9 cellular contexts compared by ENCODE assay signal in genomic region chr7:25619963-25620799, GRCh38.
DNase-seq lines count a peak whose midpoint lies in the region; ATAC-seq, FAIRE-seq and TF ChIP-seq lines count a peak whose summit lies in the region.
"Had no signal": no experiment of that assay in that cellular context is flagged by ENCODE, and none has a peak within 500 bp of the region (broad histone marks: within the 10 kb centered on the region; RNA-seq: fewer than 3 reads in every experiment).

No MANE protein-coding gene starts in this region.

- H3K4me3 Mint-ChIP-seq in activated CD4-positive, alpha-beta T cell treated with anti-CD3 and anti-CD28 coated beads, Interleukin-2, amount 10 ng/mL, durations not matched to agents 24 days and 14 days = peak overlapping the region; percentile 35
- no peak overlapping the region for H3K4me3 Mint-ChIP-seq in activated CD4-positive, alpha-beta memory T cell treated with anti-CD3 and anti-CD28 coated beads for 36 hours

- no peak for ATAC-seq in GM18519 (IDR thresholded peaks at IDR 0.05; ENCODE audit: low FRiP score, unreplicated experiment)

- FAIRE-seq in H54 (lab: Jason Lieb, UNC) = no peak
- FAIRE-seq: TTC549 had no signal

- H3K36me3 ChIP-seq in right atrium auricular region (no peaks in the 10 kb centered on the region), testis (ENCODE audit: low read depth, missing control alignments) (no peaks in the 10 kb centered on the region)

- H3K27me3 ChIP-seq in right atrium auricular region = no peaks in the 10 kb centered on the region
- H3K27me3 ChIP-seq in testis = no peaks in the 10 kb centered on the region

- WGBS in testis, 2 donors = 15 to 33% methylated on average over 8 of the region's 8 CpGs

- TF ChIP-seq POLR2A in testis (IDR thresholded peaks at IDR 0.05) (no peak), H54 (IDR thresholded peaks at IDR 0.05; ENCODE audit: low read depth, low read length) (no peak)

- intact Hi-C loops in activated CD4-positive, alpha-beta T cell treated with anti-CD3 and anti-CD28 coated beads, Interleukin-2, amount 10 ng/mL, durations not matched to agents 24 days and 14 days (cut with micrococcal nuclease) = no loop called here
- intact Hi-C loops in activated CD4-positive, alpha-beta memory T cell treated with anti-CD3 and anti-CD28 coated beads for 36 hours (cut with micrococcal nuclease) = no loop called here
- intact Hi-C loops in testis (cut with DNase I; ENCODE audit: low total_unique reads) = no loop called here

- H3K4me3 ChIP-seq in right atrium auricular region (no peak overlapping the region), testis (no peak overlapping the region)

- no peaks in the 10 kb centered on the region for H3K36me3 Mint-ChIP-seq in activated CD4-positive, alpha-beta T cell treated with anti-CD3 and anti-CD28 coated beads, Interleukin-2, amount 10 ng/mL, durations not matched to agents 24 days and 14 days (ENCODE audit: low read depth)
- no peaks in the 10 kb centered on the region for H3K36me3 Mint-ChIP-seq in activated CD4-positive, alpha-beta memory T cell treated with anti-CD3 and anti-CD28 coated beads for 36 hours

- no peaks in the 10 kb centered on the region for H3K9me3 Mint-ChIP-seq in activated CD4-positive, alpha-beta T cell treated with anti-CD3 and anti-CD28 coated beads, Interleukin-2, amount 10 ng/mL, durations not matched to agents 24 days and 14 days
- H3K9me3 Mint-ChIP-seq in activated CD4-positive, alpha-beta memory T cell treated with anti-CD3 and anti-CD28 coated beads for 36 hours = no peaks in the 10 kb centered on the region

- no peaks in the 10 kb centered on the region for H3K27me3 Mint-ChIP-seq in activated CD4-positive, alpha-beta T cell treated with anti-CD3 and anti-CD28 coated beads, Interleukin-2, amount 10 ng/mL, durations not matched to agents 24 days and 14 days
- H3K27me3 Mint-ChIP-seq in activated CD4-positive, alpha-beta memory T cell treated with anti-CD3 and anti-CD28 coated beads for 36 hours = no peaks in the 10 kb centered on the region

- H3K27ac ChIP-seq in right atrium auricular region (peak overlapping the region; percentile 62 to 66), testis (peak overlapping the region; percentile 90 to 97)

- H3K9me3 ChIP-seq in right atrium auricular region (no peaks in the 10 kb centered on the region), testis (no peaks in the 10 kb centered on the region)

- no peak for TF ChIP-seq CTCF in right atrium auricular region (IDR thresholded peaks at IDR 0.05)
- TF ChIP-seq CTCF in testis (IDR thresholded peaks at IDR 0.05) = no peak

- peak; percentile 69 for DNase-seq in activated CD4-positive, alpha-beta T cell treated with anti-CD3 and anti-CD28 coated beads, Interleukin-2, amount 10 ng/mL, durations not matched to agents 24 days and 14 days
- DNase-seq in activated CD4-positive, alpha-beta T cell treated with anti-CD3 and anti-CD28 coated beads, Interleukin-2, amount 50 U/mL, for 1 hour = no peak
- DNase-seq in activated CD4-positive, alpha-beta memory T cell treated with anti-CD3 and anti-CD28 coated beads for 36 hours = peak; percentile 19
- DNase-seq in right atrium auricular region (ENCODE audit: low spot score) (no peak), testis (peak; percentile 78), NCI-H774 (lab: John Stamatoyannopoulos, UW) (no peak), H54 (ENCODE audit: insufficient read length, low spot score) (no peak)

- POLR2A ChIA-PET in activated CD4-positive, alpha-beta memory T cell treated with anti-CD3 and anti-CD28 coated beads for 36 hours (lab: Charles Lee) = no interaction called here

- peaks cover 0 to 44% of the 10 kb centered on the region in 2 donors for H3K4me1 ChIP-seq in right atrium auricular region
- peaks cover 45% of the 10 kb centered on the region for H3K4me1 ChIP-seq in testis

- H3K27ac Mint-ChIP-seq in activated CD4-positive, alpha-beta T cell treated with anti-CD3 and anti-CD28 coated beads, Interleukin-2, amount 10 ng/mL, durations not matched to agents 24 days and 14 days = peak overlapping the region; percentile 59
- no peak overlapping the region for H3K27ac Mint-ChIP-seq in activated CD4-positive, alpha-beta memory T cell treated with anti-CD3 and anti-CD28 coated beads for 36 hours

- CTCF ChIA-PET in activated CD4-positive, alpha-beta memory T cell treated with anti-CD3 and anti-CD28 coated beads for 36 hours (lab: Charles Lee) = interaction anchor here (1.0 to 1.4 kb wide), 2 partner anchors 53 to 232 kb away, joined by 3 to 6 read pairs; no protein-coding TSS in a partner anchor

- peaks cover 11% of the 10 kb centered on the region for H3K4me1 Mint-ChIP-seq in activated CD4-positive, alpha-beta T cell treated with anti-CD3 and anti-CD28 coated beads, Interleukin-2, amount 10 ng/mL, durations not matched to agents 24 days and 14 days
- H3K4me1 Mint-ChIP-seq in activated CD4-positive, alpha-beta memory T cell treated with anti-CD3 and anti-CD28 coated beads for 36 hours (ENCODE audit: low read depth) = peaks cover 16% of the 10 kb centered on the region

Comparison
In these comparisons a context has a peak if more than half of its experiments do, and no peak if none do; other contexts are left out.
1. DNase-seq: peak in activated CD4-positive, alpha-beta T cell treated with anti-CD3 and anti-CD28 coated beads, Interleukin-2, amount 10 ng/mL, durations not matched to agents 24 days and 14 days (single experiment), activated CD4-positive, alpha-beta memory T cell treated with anti-CD3 and anti-CD28 coated beads for 36 hours (single experiment) and testis (single experiment); none in activated CD4-positive, alpha-beta T cell treated with anti-CD3 and anti-CD28 coated beads, Interleukin-2, amount 50 U/mL, for 1 hour (single experiment), right atrium auricular region (single experiment), NCI-H774 (single experiment) and H54 (single experiment).